10 cellular contexts compared by ENCODE assay signal in genomic region chr2:74001121-74001520, GRCh38. TPM values are rescaled to one million over a fixed set of nuclear protein-coding genes. Genes with fewer than 3 reads are reported as not detected.
DNase-seq lines count a peak whose midpoint lies in the region; TF ChIP-seq lines count a peak whose summit lies in the region.
"Had no signal": no experiment of that assay in that cellular context is flagged by ENCODE, and none has a peak within 500 bp of the region (broad histone marks: within the 10 kb centered on the region; RNA-seq: fewer than 3 reads in every experiment).

No MANE protein-coding gene starts in this region.

- intact Hi-C loops in activated naive CD4-positive, alpha-beta T cell treated with anti-CD3 and anti-CD28 coated beads for 36 hours (cut with micrococcal nuclease), result loop anchor here (1.0 to 5.0 kb wide), 3 partner anchors 8 to 106 kb away; no protein-coding TSS in a partner anchor

- H3K27me3 ChIP-seq in WERI-Rb-1 (ENCODE audit: insufficient read depth, low read depth, severe bottlenecking), result no peaks in the 10 kb centered on the region

- peak overlapping the region; percentile 71 for H3K4me3 Mint-ChIP-seq in activated naive CD4-positive, alpha-beta T cell treated with anti-CD3 and anti-CD28 coated beads for 36 hours
- H3K4me3 Mint-ChIP-seq in immature natural killer cell, result peak overlapping the region; percentile 83 to 89 (median 88)

- H3K27ac ChIP-seq in WERI-Rb-1, result no peak overlapping the region

- no peaks in the 10 kb centered on the region for H3K9me3 ChIP-seq in WERI-Rb-1 (ENCODE audit: severe bottlenecking)

- peaks cover 6% of the 10 kb centered on the region for H3K36me3 Mint-ChIP-seq in activated naive CD4-positive, alpha-beta T cell treated with anti-CD3 and anti-CD28 coated beads for 36 hours (ENCODE audit: low read depth)
- no peaks in the 10 kb centered on the region for H3K36me3 Mint-ChIP-seq in immature natural killer cell

- peak; percentile 70 for DNase-seq in activated naive CD4-positive, alpha-beta T cell treated with anti-CD3 and anti-CD28 coated beads for 36 hours
- DNase-seq in activated naive CD4-positive, alpha-beta T cell treated with anti-CD3 and anti-CD28 coated beads, Interleukin-2, amount 50 U/mL, for 16 hours, result no peak
- peak; percentile 36 for DNase-seq in WERI-Rb-1
- no peak for DNase-seq in immature natural killer cell
- no peak for DNase-seq in putamen (ENCODE audit: low spot score)
- DNase-seq in activated CD8-positive, alpha-beta memory T cell treated with anti-CD3 and anti-CD28 coated beads, Interleukin-2, amount 50 U/mL, for 4 hours, result no peak
- DNase-seq in KG1 (lab: John Stamatoyannopoulos, UW), result no peak
- no peak for DNase-seq in RPMI8226
- DNase-seq: NCI-H146 had no signal

- CTCF ChIA-PET in activated naive CD4-positive, alpha-beta T cell treated with anti-CD3 and anti-CD28 coated beads for 36 hours (lab: Charles Lee), result interaction anchor here (0.6 to 2.5 kb wide), 11 partner anchors 9 to 177 kb away, joined by 3 to 18 read pairs (median 4); partner anchors contain the start of gene MOB1A

- no peaks in the 10 kb centered on the region for H3K27me3 Mint-ChIP-seq in activated naive CD4-positive, alpha-beta T cell treated with anti-CD3 and anti-CD28 coated beads for 36 hours (ENCODE audit: low read depth)
- peaks cover 0 to 5% (median 3%) of the 10 kb centered on the region in 3 donors for H3K27me3 Mint-ChIP-seq in immature natural killer cell (ENCODE audit: low read depth in 3 of 3)

- H3K4me3 ChIP-seq in WERI-Rb-1 (ENCODE audit: low read depth, low read length), result no peak overlapping the region
- H3K4me3 ChIP-seq: skin epidermis had no signal

- no peak for TF ChIP-seq CTCF in WERI-Rb-1 (IDR thresholded peaks at IDR 0.05; ENCODE audit: low read depth, low read length)

- H3K27ac Mint-ChIP-seq in activated naive CD4-positive, alpha-beta T cell treated with anti-CD3 and anti-CD28 coated beads for 36 hours, result peak overlapping the region; percentile 86
- peak overlapping the region; percentile 3 to 91 (median 83) for H3K27ac Mint-ChIP-seq in immature natural killer cell

- H3K36me3 ChIP-seq in WERI-Rb-1, result peaks cover 24% of the 10 kb centered on the region

- H3K9me3 Mint-ChIP-seq in activated naive CD4-positive, alpha-beta T cell treated with anti-CD3 and anti-CD28 coated beads for 36 hours, result no peaks in the 10 kb centered on the region
- no peaks in the 10 kb centered on the region for H3K9me3 Mint-ChIP-seq in immature natural killer cell

- peaks cover 85% of the 10 kb centered on the region for H3K4me1 Mint-ChIP-seq in activated naive CD4-positive, alpha-beta T cell treated with anti-CD3 and anti-CD28 coated beads for 36 hours (ENCODE audit: low read depth)
- peaks cover 66 to 75% of the 10 kb centered on the region in 2 donors for H3K4me1 Mint-ChIP-seq in immature natural killer cell

RNA-seq across cellular contexts. Expression of gene TET3, which starts 16.4 kb away (rescaled TPM):
- total RNA-seq in activated naive CD4-positive, alpha-beta T cell treated with anti-CD3 and anti-CD28 coated beads for 36 hours, result 10 to 100 TPM; 14.4 to 15.2 TPM
- polyA plus RNA-seq in immature natural killer cell, result 1 to 10 TPM in 1 of 3 donors, under 1 TPM in 1, not detected in 1; 0.16 to 1.2 TPM

Comparison
In these comparisons a context has a peak if more than half of its experiments do, and no peak if none do; other contexts are left out.
1. DNase-seq: peak in activated naive CD4-positive, alpha-beta T cell treated with anti-CD3 and anti-CD28 coated beads for 36 hours (single experiment) and WERI-Rb-1 (single experiment); none in activated naive CD4-positive, alpha-beta T cell treated with anti-CD3 and anti-CD28 coated beads, Interleukin-2, amount 50 U/mL, for 16 hours (single experiment), immature natural killer cell (0 of 3), putamen (single experiment), activated CD8-positive, alpha-beta memory T cell treated with anti-CD3 and anti-CD28 coated beads, Interleukin-2, amount 50 U/mL, for 4 hours (single experiment), KG1 (single experiment) and RPMI8226 (single experiment).